ENCODE assay signal across 27 cellular contexts in genomic region chr17:21539146-21539545, GRCh38.
DNase-seq lines count a peak whose midpoint lies in the region; ATAC-seq and TF ChIP-seq lines count a peak whose summit lies in the region.
"Had no signal": no experiment of that assay in that cellular context is flagged by ENCODE, and none has a peak within 500 bp of the region (broad histone marks: within the 10 kb centered on the region; RNA-seq: fewer than 3 reads in every experiment).

No MANE protein-coding gene starts in this region.

- peak; percentile 73 to 80 for ATAC-seq in activated naive CD4-positive, alpha-beta T cell treated with anti-CD3 and anti-CD28 coated beads, Interleukin-2, amount 50 U/mL, for 72 hours
- ATAC-seq in esophagus mucosa = peak; percentile 84
- peak; percentile 45 for ATAC-seq in stimulated activated effector memory CD8-positive, alpha-beta T cell treated with anti-CD3 and anti-CD28 coated beads, Interleukin-12 subunit alpha, Interleukin-12 subunit beta, amount 100 ng/mL, for 72 hours
- ATAC-seq: naive thymus-derived CD8-positive, alpha-beta T cell had no signal

- H3K4me3 Mint-ChIP-seq in stimulated activated effector memory CD8-positive, alpha-beta T cell treated with anti-CD3 and anti-CD28 coated beads, Interleukin-12 subunit alpha, Interleukin-12 subunit beta, amount 100 ng/mL, for 72 hours = no peak overlapping the region
- H3K4me3 Mint-ChIP-seq: activated naive CD8-positive, alpha-beta T cell; brain; naive thymus-derived CD8-positive, alpha-beta T cell; T-helper 2 cell treated with Interferon-gamma antibody and Interleukin-4, amounts not matched to agents 5 μg/mL and 100 μg/mL, for 36 hours had no signal

- peaks cover 13% of the 10 kb centered on the region for H3K36me3 ChIP-seq in right atrium auricular region

- DNase-seq in activated naive CD4-positive, alpha-beta T cell treated with anti-CD3 and anti-CD28 coated beads, Interleukin-2, amount 50 U/mL, for 72 hours (ENCODE audit: low spot score in 2 of 2) = no peak
- no peak for DNase-seq in activated naive CD4-positive, alpha-beta T cell treated with anti-CD3 and anti-CD28 coated beads, Interleukin-2, amount 50 U/mL, for 16 hours
- peak; percentile 62 for DNase-seq in M059J (ENCODE audit: low read depth)
- no peak for DNase-seq in stimulated activated effector memory CD8-positive, alpha-beta T cell treated with anti-CD3 and anti-CD28 coated beads, Interleukin-12 subunit alpha, Interleukin-12 subunit beta, amount 100 ng/mL, for 72 hours (ENCODE audit: low spot score in 2 of 2)
- DNase-seq in stimulated activated CD4-positive, alpha-beta T cell treated with anti-CD3 and anti-CD28 coated beads, Interleukin-12 subunit alpha, Interleukin-12 subunit beta, amount 100 ng/mL, for 4 hours = no peak
- no peak for DNase-seq in glomerular visceral epithelial cell (ENCODE audit: extremely low spot score)
- DNase-seq in right atrium auricular region (ENCODE audit: low spot score) = no peak
- DNase-seq: ACHN; activated CD4-positive, alpha-beta T cell treated with anti-CD3 and anti-CD28 coated beads, Interleukin-2, amount 50 U/mL, for 48 hours; cortex of kidney; gastrocnemius medialis; naive thymus-derived CD8-positive, alpha-beta T cell; NCI-H2029 treated with DMSO at 0.1 percent for 48 hours; NCI-H446 treated with DMSO at 0.1 percent for 48 hours; Peyer's patch; retina; stimulated activated CD8-positive, alpha-beta memory T cell treated with anti-CD3 and anti-CD28 coated beads, Interleukin-4, amount 100 ng/mL, for 48 hours; WERI-Rb-1 had no signal

- peak overlapping the region in 1 of 2 donors; percentile 42 for H3K27ac Mint-ChIP-seq in activated naive CD4-positive, alpha-beta T cell treated with anti-CD3 and anti-CD28 coated beads, Interleukin-2, amount 50 U/mL, for 72 hours
- no peak overlapping the region for H3K27ac Mint-ChIP-seq in stimulated activated effector memory CD8-positive, alpha-beta T cell treated with anti-CD3 and anti-CD28 coated beads, Interleukin-12 subunit alpha, Interleukin-12 subunit beta, amount 100 ng/mL, for 72 hours
- H3K27ac Mint-ChIP-seq: brain; T-helper 2 cell treated with Interferon-gamma antibody and Interleukin-4, amounts not matched to agents 5 μg/mL and 100 μg/mL, for 36 hours had no signal

- TF ChIP-seq CTCF in right atrium auricular region (IDR thresholded peaks at IDR 0.05) = no peak

- H3K4me3 ChIP-seq in right atrium auricular region = no peak overlapping the region
- H3K4me3 ChIP-seq: BLaER1 treated with 17β-estradiol and CSF1 and Interleukin-3, amounts not matched to agents 10 nM and 100 nM; gastrocnemius medialis; Peyer's patch; SK-N-MC; suprapubic skin; vagina had no signal

- no peak overlapping the region for H3K27ac ChIP-seq in right atrium auricular region
- H3K27ac ChIP-seq: BLaER1 treated with 17β-estradiol and CSF1 and Interleukin-3, amounts not matched to agents 10 nM and 100 nM; gastrocnemius medialis; HL-60; Peyer's patch; SK-N-MC; suprapubic skin; vagina; WERI-Rb-1 had no signal

- H3K9me3 ChIP-seq in right atrium auricular region = peaks cover 6 to 27% of the 10 kb centered on the region in 2 donors
- H3K9me3 ChIP-seq: gastrocnemius medialis had no signal

- no peaks in the 10 kb centered on the region for H3K4me1 ChIP-seq in right atrium auricular region
- H3K4me1 ChIP-seq: gastrocnemius medialis, Peyer's patch, suprapubic skin, vagina had no signal

- peaks cover 4 to 10% of the 10 kb centered on the region in 2 donors for H3K9me3 Mint-ChIP-seq in activated naive CD4-positive, alpha-beta T cell treated with anti-CD3 and anti-CD28 coated beads, Interleukin-2, amount 50 U/mL, for 72 hours
- H3K9me3 Mint-ChIP-seq in stimulated activated effector memory CD8-positive, alpha-beta T cell treated with anti-CD3 and anti-CD28 coated beads, Interleukin-12 subunit alpha, Interleukin-12 subunit beta, amount 100 ng/mL, for 72 hours = peaks cover 10% of the 10 kb centered on the region

- H3K27me3 ChIP-seq in right atrium auricular region = no peaks in the 10 kb centered on the region
- H3K27me3 ChIP-seq: BLaER1 treated with 17β-estradiol and CSF1 and Interleukin-3, amounts not matched to agents 10 nM and 100 nM; gastrocnemius medialis; Peyer's patch; suprapubic skin; vagina had no signal

- H3K4me1 Mint-ChIP-seq in stimulated activated effector memory CD8-positive, alpha-beta T cell treated with anti-CD3 and anti-CD28 coated beads, Interleukin-12 subunit alpha, Interleukin-12 subunit beta, amount 100 ng/mL, for 72 hours = peaks cover 9% of the 10 kb centered on the region

- peaks cover 30 to 48% of the 10 kb centered on the region in 2 donors for H3K36me3 Mint-ChIP-seq in activated naive CD4-positive, alpha-beta T cell treated with anti-CD3 and anti-CD28 coated beads, Interleukin-2, amount 50 U/mL, for 72 hours
- H3K36me3 Mint-ChIP-seq in stimulated activated effector memory CD8-positive, alpha-beta T cell treated with anti-CD3 and anti-CD28 coated beads, Interleukin-12 subunit alpha, Interleukin-12 subunit beta, amount 100 ng/mL, for 72 hours = peaks cover 10% of the 10 kb centered on the region
